Comparison of ENCODE assay signal across 32 cellular contexts in genomic region chrX:42577936-42578335, GRCh38.
DNase-seq lines count a peak whose midpoint lies in the region; ATAC-seq, FAIRE-seq and TF ChIP-seq lines count a peak whose summit lies in the region.
"Had no signal": no experiment of that assay in that cellular context is flagged by ENCODE, and none has a peak within 500 bp of the region (broad histone marks: within the 10 kb centered on the region; RNA-seq: fewer than 3 reads in every experiment).

No MANE protein-coding gene starts in this region.

- H2AFZ ChIP-seq in endothelial cell of umbilical vein (ENCODE audit: low read depth, low read length), result no peak overlapping the region
- H2AFZ ChIP-seq: GM23338 had no signal

- peaks cover 13% of the 10 kb centered on the region for H3K4me1 ChIP-seq in CD4-positive, alpha-beta memory T cell (ENCODE audit: insufficient read depth, low read length)
- H3K4me1 ChIP-seq in endothelial cell of umbilical vein (ENCODE audit: control insufficient read depth, extremely low read depth, insufficient read depth, low read length), result peaks cover 3% of the 10 kb centered on the region
- H3K4me1 ChIP-seq: stomach, tibial artery had no signal

- dilution Hi-C loops in endothelial cell of umbilical vein (cut with MboI; ENCODE audit: extremely low pct_ligation_motif_present, low sequenced_read_pairs), result no loop called here

- DNase-seq in CD4-positive, alpha-beta memory T cell, result no peak
- peak; percentile 9 for DNase-seq in HT-29 (ENCODE audit: low spot score)
- peak; percentile 11 for DNase-seq in SHP77 treated with DMSO at 0.1 percent for 48 hours (lab: John Stamatoyannopoulos, UW)
- peak; percentile 49 for DNase-seq in endothelial cell of umbilical vein (ENCODE audit: low read depth, low spot score)
- DNase-seq in CD14-positive monocyte (ENCODE audit: low spot score), result no peak
- DNase-seq: ACHN; activated CD4-positive, alpha-beta T cell treated with anti-CD3 and anti-CD28 coated beads for 4 hours; activated T-cell treated with anti-CD3 and anti-CD28 coated beads, Interleukin-2, amount 50 U/mL, for 24 hours; Calu3; effector CD4-positive, alpha-beta T cell; EL; head of caudate nucleus; HFFc6; KBM-7; kidney glomerular epithelial cell; NCI-H1417; NCI-H2081 treated with DMSO at 0.1 percent for 48 hours; NCI-H345; nephron progenitor cell; OCI-M1; retina; stimulated activated CD4-positive, alpha-beta T cell treated with anti-CD3 and anti-CD28 coated beads, Interleukin-1b, Interleukin-23, amount 100 ng/mL, for 48 hours; stimulated activated CD8-positive, alpha-beta memory T cell treated with anti-CD3 and anti-CD28 coated beads, Interleukin-4, amount 100 ng/mL, for 48 hours; stomach; tibial artery had no signal

- FAIRE-seq in endothelial cell of umbilical vein (lab: Jason Lieb, UNC), result peak; percentile 8
- FAIRE-seq: GM12892 had no signal

- no peaks in the 10 kb centered on the region for H4K20me1 ChIP-seq in endothelial cell of umbilical vein (replicated peaks; ENCODE audit: control insufficient read depth, extremely low read depth, insufficient read depth, low read length)

- no peaks in the 10 kb centered on the region for H3K79me2 ChIP-seq in endothelial cell of umbilical vein (ENCODE audit: control insufficient read depth, insufficient read depth, low read length)

- no TSS peak for BruUV-seq in endothelial cell of umbilical vein (replicated peaks; lab: Mats Ljungman, UMichigan)

- no peak for TF ChIP-seq CTCF in endothelial cell of umbilical vein (IDR thresholded peaks at IDR 0.05; ENCODE audit: extremely low read depth in 1 of 2, insufficient read depth in 1 of 2, low read depth in 1 of 2, low read length in 2 of 2)
- no peak for TF ChIP-seq CTCF in CD14-positive monocyte (IDR thresholded peaks at IDR 0.05)

- H3K4me2 ChIP-seq in endothelial cell of umbilical vein (ENCODE audit: insufficient read depth, low read length), result no peak overlapping the region
- H3K4me2 ChIP-seq: GM23338, smooth muscle cell had no signal

- H3K9me3 ChIP-seq in CD4-positive, alpha-beta memory T cell (ENCODE audit: control insufficient read depth in 1 of 2, low read length in 2 of 2), result no peaks in the 10 kb centered on the region
- no peaks in the 10 kb centered on the region for H3K9me3 ChIP-seq in endothelial cell of umbilical vein (replicated peaks; ENCODE audit: control insufficient read depth, insufficient read depth, low read length)
- H3K9me3 ChIP-seq: stomach, tibial artery had no signal

- H3K9me3 Mint-ChIP-seq in CD4-positive, alpha-beta memory T cell, result no peaks in the 10 kb centered on the region
- peaks cover 0 to 6% (median under 1%) of the 10 kb centered on the region in 7 donors for H3K9me3 Mint-ChIP-seq in CD14-positive monocyte
- H3K9me3 Mint-ChIP-seq: activated T-cell treated with anti-CD3 and anti-CD28 coated beads, Interleukin-2, amount 50 U/mL, for 24 hours; GM23338 had no signal

- TF ChIP-seq POLR2A in endothelial cell of umbilical vein (IDR thresholded peaks at IDR 0.05; ENCODE audit: low read depth, low read length), result no peak

- no peak overlapping the region for H3K4me3 ChIP-seq in CD4-positive, alpha-beta memory T cell (ENCODE audit: low read length in 2 of 2)
- H3K4me3 ChIP-seq in endothelial cell of umbilical vein (replicated peaks in 1 of 3; ENCODE audit: insufficient read depth in 1 of 3, low read depth in 1 of 3, low read length in 3 of 3), result no peak overlapping the region
- H3K4me3 ChIP-seq: GM23338, smooth muscle cell, stomach, tibial artery had no signal

- CTCF ChIA-PET in CD4-positive, alpha-beta memory T cell (lab: Charles Lee; ENCODE audit: partially characterized antibody), result no interaction called here
- CTCF ChIA-PET in endothelial cell of umbilical vein (lab: Charles Lee), result no interaction called here

- H3K27me3 Mint-ChIP-seq in CD4-positive, alpha-beta memory T cell, result no peaks in the 10 kb centered on the region
- peaks cover 0 to 2% (median 0%) of the 10 kb centered on the region in 3 donors for H3K27me3 Mint-ChIP-seq in CD14-positive monocyte (ENCODE audit: low read depth in 3 of 3)
- H3K27me3 Mint-ChIP-seq: brain had no signal

- H3K27ac ChIP-seq in CD4-positive, alpha-beta memory T cell (ENCODE audit: low read depth, low read length), result no peak overlapping the region
- H3K27ac ChIP-seq in endothelial cell of umbilical vein (ENCODE audit: insufficient read depth, low read depth, low read length), result no peak overlapping the region
- H3K27ac ChIP-seq: stomach, tibial artery, VCaP had no signal

- peak overlapping the region in 6 of 7 donors; percentile 1 to 66 (median 48) for H3K27ac Mint-ChIP-seq in CD4-positive, alpha-beta memory T cell
- no peak overlapping the region for H3K27ac Mint-ChIP-seq in CD14-positive monocyte
- H3K27ac Mint-ChIP-seq: activated T-cell treated with anti-CD3 and anti-CD28 coated beads, Interleukin-2, amount 50 U/mL, for 24 hours; brain; GM23338; HFFc6; nephron progenitor cell had no signal

- H3K36me3 ChIP-seq in CD4-positive, alpha-beta memory T cell (ENCODE audit: insufficient read depth, low read length), result no peaks in the 10 kb centered on the region
- H3K36me3 ChIP-seq in endothelial cell of umbilical vein (ENCODE audit: control insufficient read depth in 2 of 2, extremely low read depth in 1 of 2, insufficient read depth in 2 of 2, low read length in 2 of 2), result no peaks in the 10 kb centered on the region
- H3K36me3 ChIP-seq: stomach, tibial artery had no signal

- H3K27me3 ChIP-seq in CD4-positive, alpha-beta memory T cell (ENCODE audit: insufficient read depth, low read length), result no peaks in the 10 kb centered on the region
- no peaks in the 10 kb centered on the region for H3K27me3 ChIP-seq in endothelial cell of umbilical vein (ENCODE audit: control insufficient read depth in 2 of 2, insufficient read depth in 2 of 2, low read length in 2 of 2)
- H3K27me3 ChIP-seq: stomach, tibial artery had no signal

- H3K4me1 Mint-ChIP-seq in CD4-positive, alpha-beta memory T cell, result peaks cover 7 to 16% (median 12%) of the 10 kb centered on the region in 4 donors
- no peaks in the 10 kb centered on the region for H3K4me1 Mint-ChIP-seq in CD14-positive monocyte
- H3K4me1 Mint-ChIP-seq: brain, GM23338 had no signal

- POLR2A ChIA-PET in CD4-positive, alpha-beta memory T cell (lab: Charles Lee; ENCODE audit: partially characterized antibody), result interaction anchor here (0.9 kb wide), 1 partner anchor 365 kb away, joined by 3 read pairs; no protein-coding TSS in a partner anchor
- POLR2A ChIA-PET in endothelial cell of umbilical vein (lab: Charles Lee), result no interaction called here

- ATAC-seq in HG03196 (IDR thresholded peaks at IDR 0.05; ENCODE audit: unreplicated experiment) (no peak), HG03520 (IDR thresholded peaks at IDR 0.05; ENCODE audit: unreplicated experiment) (no peak)
- ATAC-seq: GM23338 had no signal

- H3K4me3 Mint-ChIP-seq in CD4-positive, alpha-beta memory T cell, result peak overlapping the region in 2 of 8 donors; percentile 7 to 13
- no peak overlapping the region for H3K4me3 Mint-ChIP-seq in CD14-positive monocyte
- H3K4me3 Mint-ChIP-seq: activated T-cell treated with anti-CD3 and anti-CD28 coated beads, Interleukin-2, amount 50 U/mL, for 24 hours; brain; GM23338; HFFc6; nephron progenitor cell had no signal

- H3K9ac ChIP-seq in endothelial cell of umbilical vein (replicated peaks; ENCODE audit: extremely low read depth, insufficient read depth, low read length), result no peak overlapping the region

- no peaks in the 10 kb centered on the region for H3K36me3 Mint-ChIP-seq in CD4-positive, alpha-beta memory T cell
- no peaks in the 10 kb centered on the region for H3K36me3 Mint-ChIP-seq in CD14-positive monocyte
- H3K36me3 Mint-ChIP-seq: brain had no signal

- intact Hi-C loops in CD4-positive, alpha-beta memory T cell (cut with micrococcal nuclease), result no loop called here
- intact Hi-C loops in endothelial cell of umbilical vein (cut with micrococcal nuclease) (loop anchor here (1.0 to 5.0 kb wide), 4 partner anchors 8 to 1129 kb away; no protein-coding TSS in a partner anchor), CD14-positive monocyte (cut with micrococcal nuclease) (no loop called here)

- no peaks in the 10 kb centered on the region for H3K9me1 ChIP-seq in endothelial cell of umbilical vein (replicated peaks; ENCODE audit: control insufficient read depth, extremely low read depth, insufficient read depth, low read length)

TF ChIP-seq in endothelial cell of umbilical vein, 7 proteins besides CTCF, POLR2A, EP300 and RAD21:
- TF ChIP-seq EZH2 (IDR thresholded peaks at IDR 0.05; ENCODE audit: borderline replicate concordance, low read depth, low read length, severe bottlenecking) (no peak), JUN (IDR thresholded peaks at IDR 0.05; ENCODE audit: borderline replicate concordance, insufficient read depth, insufficient read length, low read depth) (peak; percentile 6)
TF ChIP-seq in endothelial cell of umbilical vein: peak in this region for 1.

Comparison
In these comparisons a context has a peak if more than half of its experiments do, and no peak if none do; other contexts are left out.
1. DNase-seq: peak in HT-29 (single experiment), SHP77 treated with DMSO at 0.1 percent for 48 hours (single experiment) and endothelial cell of umbilical vein (single experiment); none in CD4-positive, alpha-beta memory T cell (0 of 5) and CD14-positive monocyte (single experiment).
2. H3K27ac Mint-ChIP-seq: peak in CD4-positive, alpha-beta memory T cell (6 of 7); none in CD14-positive monocyte (0 of 7).